ENCODE assay signal across 12 cellular contexts in genomic region chr22:24601217-24602104, GRCh38. TPM values are rescaled to one million over a fixed set of nuclear protein-coding genes. Genes with fewer than 3 reads are reported as not detected.
DNase-seq lines count a peak whose midpoint lies in the region; ATAC-seq, FAIRE-seq and TF ChIP-seq lines count a peak whose summit lies in the region.
"Had no signal": no experiment of that assay in that cellular context is flagged by ENCODE, and none has a peak within 500 bp of the region (broad histone marks: within the 10 kb centered on the region; RNA-seq: fewer than 3 reads in every experiment).

No MANE protein-coding gene starts in this region.

- no peak for TF ChIP-seq EP300 in transverse colon (IDR thresholded peaks at IDR 0.05; ENCODE audit: low read depth)

- H3K4me3 ChIP-seq in iPS-15b (ENCODE audit: low read depth, low read length) (no peak overlapping the region), transverse colon (no peak overlapping the region)
- H3K4me3 ChIP-seq: uterus had no signal

- WGBS in transverse colon (ENCODE audit: low coverage in 1 of 2), 2 donors, result 30 to 54% methylated on average over 2 to 12 of the region's 12 CpGs

- peaks cover 2% of the 10 kb centered on the region for H3K36me3 Mint-ChIP-seq in activated CD4-positive, alpha-beta T cell treated with anti-CD3 and anti-CD28 coated beads, Interleukin-2, amount 10 ng/mL, durations not matched to agents 24 days and 14 days (ENCODE audit: low read depth)
- no peaks in the 10 kb centered on the region for H3K36me3 Mint-ChIP-seq in activated T-cell treated with anti-CD3 and anti-CD28 coated beads, Interleukin-2, amount 50 U/mL, for 24 hours (ENCODE audit: low read depth)

- DNase-seq in activated CD4-positive, alpha-beta T cell treated with anti-CD3 and anti-CD28 coated beads, Interleukin-2, amount 10 ng/mL, durations not matched to agents 24 days and 14 days, result peak; percentile 70
- DNase-seq in activated CD4-positive, alpha-beta T cell treated with anti-CD3 and anti-CD28 coated beads for 1 hour, result no peak
- DNase-seq in RCC 7860 (ENCODE audit: low spot score) (peak; percentile 71), transverse colon (peak; percentile 89), NCI-H2227 treated with DMSO at 0.1 percent for 48 hours (lab: John Stamatoyannopoulos, UW) (no peak)
- DNase-seq in activated T-cell treated with anti-CD3 and anti-CD28 coated beads, Interleukin-2, amount 50 U/mL, for 24 hours, result no peak
- DNase-seq: activated B cell treated with CpG ODN at 0.5 μM for 24 hours; stimulated activated CD4-positive, alpha-beta T cell treated with anti-CD3 and anti-CD28 coated beads, Interleukin-1b, Interleukin-23, amount 100 ng/mL, for 48 hours; uterus had no signal

- H3K36me3 ChIP-seq in iPS-15b (ENCODE audit: control insufficient read depth, insufficient read depth, low read length) (no peaks in the 10 kb centered on the region), transverse colon (no peaks in the 10 kb centered on the region)
- H3K36me3 ChIP-seq: uterus had no signal

- ATAC-seq in GM21390 (IDR thresholded peaks at IDR 0.05; ENCODE audit: unreplicated experiment), result no peak

- H3K4me1 Mint-ChIP-seq in activated CD4-positive, alpha-beta T cell treated with anti-CD3 and anti-CD28 coated beads, Interleukin-2, amount 10 ng/mL, durations not matched to agents 24 days and 14 days, result peaks cover 37% of the 10 kb centered on the region
- H3K4me1 Mint-ChIP-seq in activated T-cell treated with anti-CD3 and anti-CD28 coated beads, Interleukin-2, amount 50 U/mL, for 24 hours (ENCODE audit: low read depth), result peaks cover 22% of the 10 kb centered on the region

- no peaks in the 10 kb centered on the region for H3K27me3 Mint-ChIP-seq in activated CD4-positive, alpha-beta T cell treated with anti-CD3 and anti-CD28 coated beads, Interleukin-2, amount 10 ng/mL, durations not matched to agents 24 days and 14 days
- H3K27me3 Mint-ChIP-seq in activated T-cell treated with anti-CD3 and anti-CD28 coated beads, Interleukin-2, amount 50 U/mL, for 24 hours, result no peaks in the 10 kb centered on the region
- H3K27me3 Mint-ChIP-seq: activated B cell treated with CpG ODN at 0.5 μM for 24 hours had no signal

- H3K4me1 ChIP-seq in iPS-15b (ENCODE audit: control insufficient read depth, insufficient read depth, low read length) (peaks cover 6% of the 10 kb centered on the region), transverse colon (peaks cover 5 to 36% (median 23%) of the 10 kb centered on the region in 4 donors)
- H3K4me1 ChIP-seq: uterus had no signal

- H3K9me3 ChIP-seq in iPS-15b (ENCODE audit: control insufficient read depth, insufficient read depth, low read length), result no peaks in the 10 kb centered on the region
- H3K9me3 ChIP-seq in transverse colon, result no peaks in the 10 kb centered on the region
- H3K9me3 ChIP-seq: uterus had no signal

- H3K27me3 ChIP-seq in iPS-15b (ENCODE audit: control insufficient read depth, insufficient read depth, low read length), result no peaks in the 10 kb centered on the region
- H3K27me3 ChIP-seq in transverse colon, result no peaks in the 10 kb centered on the region
- H3K27me3 ChIP-seq: uterus had no signal

- peak overlapping the region; percentile 55 to 71 (median 68) for H3K27ac ChIP-seq in transverse colon
- H3K27ac ChIP-seq: uterus had no signal

- peak; percentile 93 for FAIRE-seq in RCC 7860 (lab: Jason Lieb, UNC)
- FAIRE-seq: H54 had no signal

- peak overlapping the region; percentile 5 for H3K9ac ChIP-seq in iPS-15b (ENCODE audit: low read depth, low read length)

- H3K4me3 Mint-ChIP-seq in activated CD4-positive, alpha-beta T cell treated with anti-CD3 and anti-CD28 coated beads, Interleukin-2, amount 10 ng/mL, durations not matched to agents 24 days and 14 days, result no peak overlapping the region
- no peak overlapping the region for H3K4me3 Mint-ChIP-seq in activated T-cell treated with anti-CD3 and anti-CD28 coated beads, Interleukin-2, amount 50 U/mL, for 24 hours
- H3K4me3 Mint-ChIP-seq: activated B cell treated with CpG ODN at 0.5 μM for 24 hours had no signal

- in situ Hi-C loops in transverse colon (cut with MboI; ENCODE audit: low pct_ligation_motif_present in 1 of 4, low pct_unique_long_range_greater_than_20kb in 1 of 4, low sequenced_read_pairs in 3 of 4), result no loop called here

- H3K9me3 Mint-ChIP-seq in activated CD4-positive, alpha-beta T cell treated with anti-CD3 and anti-CD28 coated beads, Interleukin-2, amount 10 ng/mL, durations not matched to agents 24 days and 14 days, result no peaks in the 10 kb centered on the region
- H3K9me3 Mint-ChIP-seq in activated T-cell treated with anti-CD3 and anti-CD28 coated beads, Interleukin-2, amount 50 U/mL, for 24 hours, result no peaks in the 10 kb centered on the region
- H3K9me3 Mint-ChIP-seq: activated B cell treated with CpG ODN at 0.5 μM for 24 hours had no signal

- no peak overlapping the region for H3K27ac Mint-ChIP-seq in activated CD4-positive, alpha-beta T cell treated with anti-CD3 and anti-CD28 coated beads, Interleukin-2, amount 10 ng/mL, durations not matched to agents 24 days and 14 days
- no peak overlapping the region for H3K27ac Mint-ChIP-seq in activated T-cell treated with anti-CD3 and anti-CD28 coated beads, Interleukin-2, amount 50 U/mL, for 24 hours
- H3K27ac Mint-ChIP-seq: activated B cell treated with CpG ODN at 0.5 μM for 24 hours had no signal

- TF ChIP-seq CTCF in transverse colon (IDR thresholded peaks at IDR 0.05), result no peak

- intact Hi-C loops in activated CD4-positive, alpha-beta T cell treated with anti-CD3 and anti-CD28 coated beads, Interleukin-2, amount 10 ng/mL, durations not matched to agents 24 days and 14 days (cut with micrococcal nuclease), result no loop called here
- intact Hi-C loops in transverse colon (cut with DNase I; ENCODE audit: low total_unique reads), result no loop called here

- TF ChIP-seq POLR2A in transverse colon (IDR thresholded peaks at IDR 0.05), result no peak

RNA-seq across cellular contexts. Expression of gene GGT1, which starts 1.5 kb away (rescaled TPM):
- total RNA-seq in activated CD4-positive, alpha-beta T cell treated with anti-CD3 and anti-CD28 coated beads, Interleukin-2, amount 10 ng/mL, durations not matched to agents 24 days and 14 days, result 49.0 and 52.9 TPM in 2 replicates
- 100 to 1,000 TPM in 1 of 4 donors, 10 to 100 TPM in 3; 52.4 to 167 (median 77.1) TPM for total RNA-seq in transverse colon

RNA-seq across cellular contexts. Expression of gene LRRC75B, which starts 8.6 kb away (rescaled TPM):
- 2.6 and 3.2 TPM in 2 replicates for total RNA-seq in activated CD4-positive, alpha-beta T cell treated with anti-CD3 and anti-CD28 coated beads, Interleukin-2, amount 10 ng/mL, durations not matched to agents 24 days and 14 days
- 10 to 100 TPM; 13.3 to 20.6 (median 16.6) TPM for total RNA-seq in transverse colon

RNA-seq across cellular contexts. Expression of gene SNRPD3, which starts 45.7 kb away (rescaled TPM):
- total RNA-seq in activated CD4-positive, alpha-beta T cell treated with anti-CD3 and anti-CD28 coated beads, Interleukin-2, amount 10 ng/mL, durations not matched to agents 24 days and 14 days, result 166 and 175 TPM in 2 replicates
- total RNA-seq in transverse colon, result 100 to 1,000 TPM in 2 of 4 donors, 10 to 100 TPM in 2; 21.3 to 127 (median 93.8) TPM

RNA-seq across cellular contexts. Expression of gene GUCD1, which starts 46.5 kb away (rescaled TPM):
- total RNA-seq in activated CD4-positive, alpha-beta T cell treated with anti-CD3 and anti-CD28 coated beads, Interleukin-2, amount 10 ng/mL, durations not matched to agents 24 days and 14 days, result 118 and 129 TPM in 2 replicates
- total RNA-seq in transverse colon, result 100 to 1,000 TPM in 3 of 4 donors, 10 to 100 TPM in 1; 56.7 to 498 (median 277) TPM

Comparison
In these comparisons a context has a peak if more than half of its experiments do, and no peak if none do; other contexts are left out.
1. DNase-seq: peak in activated CD4-positive, alpha-beta T cell treated with anti-CD3 and anti-CD28 coated beads, Interleukin-2, amount 10 ng/mL, durations not matched to agents 24 days and 14 days (single experiment), RCC 7860 (single experiment) and transverse colon (single experiment); none in activated CD4-positive, alpha-beta T cell treated with anti-CD3 and anti-CD28 coated beads for 1 hour (single experiment), NCI-H2227 treated with DMSO at 0.1 percent for 48 hours (single experiment) and activated T-cell treated with anti-CD3 and anti-CD28 coated beads, Interleukin-2, amount 50 U/mL, for 24 hours (single experiment).